8 cellular contexts compared by ENCODE assay signal in the genomic region with DNA sequence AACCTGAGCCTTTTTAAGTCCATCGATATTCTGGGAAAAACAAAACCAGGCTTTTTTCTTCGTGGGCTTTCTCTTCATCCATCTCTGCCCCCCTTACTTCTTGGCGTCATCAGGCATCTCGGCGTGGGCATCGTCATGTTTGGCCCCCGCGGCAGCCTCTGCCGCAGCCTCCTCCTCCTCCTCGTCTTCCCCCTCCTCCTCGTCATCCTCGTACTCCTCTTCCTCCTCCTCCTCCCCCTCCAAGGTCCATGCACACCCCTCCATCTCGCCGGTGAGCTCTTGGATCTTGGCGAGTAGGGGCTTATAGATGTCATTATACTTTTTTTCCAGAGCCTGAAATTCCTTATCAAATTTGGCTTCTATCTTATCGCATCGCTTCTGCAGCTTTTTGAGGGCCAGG. TPM values are rescaled to one million over a fixed set of nuclear protein-coding genes. Genes with fewer than 3 reads are reported as not detected.
A peak's percentile ranks its signal among the peaks of the same experiment; 100 is the strongest.
DNase-seq lines count a peak whose midpoint lies in the region; ATAC-seq and TF ChIP-seq lines count a peak whose summit lies in the region.

No MANE protein-coding gene starts in this region.

- H3K4me2 ChIP-seq in PC-3 (ENCODE audit: low read length) = no peak overlapping the region

- in situ Hi-C loops in G401 (cut with HindIII; ENCODE audit: low sequenced_read_pairs) (no loop called here), Panc1 (cut with HindIII; ENCODE audit: low pct_unique_long_range_greater_than_20kb, low sequenced_read_pairs) (no loop called here)

- TF ChIP-seq CTCF in Panc1 (IDR thresholded peaks at IDR 0.05) (no peak), right lobe of liver (IDR thresholded peaks at IDR 0.05) (no peak), PC-3 (conservative IDR thresholded peaks at IDR 0.05; ENCODE audit: low read depth, low read length) (no peak)

- no peak overlapping the region for H2AFZ ChIP-seq in PC-3 (ENCODE audit: low read length)

- H3K27me3 Mint-ChIP-seq in stimulated activated naive CD8-positive, alpha-beta T cell treated with anti-CD3 and anti-CD28 coated beads, Interleukin-15, amount 100 ng/mL, for 72 hours = no peaks in the 10 kb centered on the region

- H3K9me2 ChIP-seq in PC-3 (replicated peaks; ENCODE audit: low read length) = no peaks in the 10 kb centered on the region

- no peak for ATAC-seq in Panc1
- ATAC-seq in right lobe of liver = peak; percentile 15 to 32 (median 26)
- peak; percentile 50 for ATAC-seq in stimulated activated naive CD8-positive, alpha-beta T cell treated with anti-CD3 and anti-CD28 coated beads, Interleukin-15, amount 100 ng/mL, for 72 hours
- no peak for ATAC-seq in HG03280 (IDR thresholded peaks at IDR 0.05; ENCODE audit: unreplicated experiment)
- ATAC-seq in HG02938 (IDR thresholded peaks at IDR 0.05; ENCODE audit: unreplicated experiment) = no peak
- no peak for ATAC-seq in PC-3

- H3K4me3 ChIP-seq in Panc1 (ENCODE audit: low read depth in 2 of 2, low read length in 2 of 2) (peak overlapping the region; percentile 63 to 78), right lobe of liver (peak overlapping the region; percentile 50 to 66 (median 55)), PC-3 (ENCODE audit: low read length) (no peak overlapping the region)

- peaks cover 0 to 6% of the 10 kb centered on the region in 2 donors for H3K9me3 Mint-ChIP-seq in stimulated activated naive CD8-positive, alpha-beta T cell treated with anti-CD3 and anti-CD28 coated beads, Interleukin-15, amount 100 ng/mL, for 72 hours

- H3K27me3 ChIP-seq in Panc1 (ENCODE audit: control insufficient read depth, insufficient read depth, low read length) = no peaks in the 10 kb centered on the region; the same call in 1 of the 2 replicates
- H3K27me3 ChIP-seq in right lobe of liver = no peaks in the 10 kb centered on the region
- H3K27me3 ChIP-seq in PC-3 (ENCODE audit: low read length) = no peaks in the 10 kb centered on the region

- no peaks in the 10 kb centered on the region for H3K79me2 ChIP-seq in PC-3 (ENCODE audit: low read length)

- H3K27ac ChIP-seq in Panc1 (ENCODE audit: low read length) (no peak overlapping the region), caudate nucleus (ENCODE audit: low read depth, low read length) (peak overlapping the region; percentile 17), right lobe of liver (peak overlapping the region in 2 of 3 donors; percentile 30 to 64), PC-3 (ENCODE audit: low read length) (no peak overlapping the region)

- no peaks in the 10 kb centered on the region for H3K4me1 ChIP-seq in Panc1 (ENCODE audit: control insufficient read depth, insufficient read depth, low read length)
- H3K4me1 ChIP-seq in right lobe of liver = no peaks in the 10 kb centered on the region
- H3K4me1 ChIP-seq in PC-3 (ENCODE audit: insufficient read depth, low read length) = no peaks in the 10 kb centered on the region

- no peaks in the 10 kb centered on the region for H3K36me3 ChIP-seq in Panc1 (ENCODE audit: control insufficient read depth, insufficient read depth, low read length)
- no peaks in the 10 kb centered on the region for H3K36me3 ChIP-seq in right lobe of liver
- no peaks in the 10 kb centered on the region for H3K36me3 ChIP-seq in PC-3 (ENCODE audit: low read depth, low read length)

- TF ChIP-seq POLR2A in right lobe of liver (IDR thresholded peaks at IDR 0.05) = no peak

- DNase-seq in G401 (ENCODE audit: low spot score) (peak; percentile 69), Panc1 (ENCODE audit: low read depth, low spot score) (no peak), caudate nucleus (lab: John Stamatoyannopoulos, UW) (peak in 18 of 61 donors; percentile 2 to 76 (median 20)), right lobe of liver (no peak), PC-3 (no peak)
- DNase-seq in stimulated activated naive CD8-positive, alpha-beta T cell treated with anti-CD3 and anti-CD28 coated beads, Interleukin-15, amount 100 ng/mL, for 72 hours = no peak

- intact Hi-C loops in Panc1 (cut with micrococcal nuclease; ENCODE audit: unreplicated experiment) = no loop called here
- intact Hi-C loops in right lobe of liver (cut with DNase I) = no loop called here
- intact Hi-C loops in PC-3 (cut with micrococcal nuclease) = no loop called here

- WGBS in right lobe of liver (ENCODE audit: insufficient coverage, low coverage, low lambda C conversion rate, missing lambda C conversion rate) = 31% methylated on average over 17 of the region's 17 CpGs

- no peak overlapping the region for H3K9ac ChIP-seq in PC-3 (ENCODE audit: low read length)

- H4K20me1 ChIP-seq in PC-3 (ENCODE audit: low read length) = no peaks in the 10 kb centered on the region

- H3K9me3 ChIP-seq in Panc1 (ENCODE audit: control insufficient read depth, insufficient read depth, low read depth, low read length) (no peaks in the 10 kb centered on the region), right lobe of liver (no peaks in the 10 kb centered on the region), PC-3 (ENCODE audit: low read length) (no peaks in the 10 kb centered on the region)

- peak overlapping the region; percentile 81 to 91 for H3K4me3 Mint-ChIP-seq in stimulated activated naive CD8-positive, alpha-beta T cell treated with anti-CD3 and anti-CD28 coated beads, Interleukin-15, amount 100 ng/mL, for 72 hours

- POLR2A ChIA-PET in Panc1 (lab: Charles Lee) = no interaction called here
- POLR2A ChIA-PET in PC-3 (lab: Charles Lee; ENCODE audit: unreplicated experiment) = no interaction called here

- CTCF ChIA-PET in Panc1 (lab: Charles Lee) = no interaction called here
- CTCF ChIA-PET in PC-3 (lab: Charles Lee) = no interaction called here

- H3K4me1 Mint-ChIP-seq in stimulated activated naive CD8-positive, alpha-beta T cell treated with anti-CD3 and anti-CD28 coated beads, Interleukin-15, amount 100 ng/mL, for 72 hours = peaks cover 18% of the 10 kb centered on the region

- no peaks in the 10 kb centered on the region for H3F3A ChIP-seq in PC-3 (ENCODE audit: low read length, unreplicated experiment)

- BruUV-seq in Panc1 (replicated peaks; lab: Mats Ljungman, UMichigan) (no TSS peak), PC-3 (replicated peaks; lab: Mats Ljungman, UMichigan) (no TSS peak)

- peak overlapping the region; percentile 86 to 96 for H3K27ac Mint-ChIP-seq in stimulated activated naive CD8-positive, alpha-beta T cell treated with anti-CD3 and anti-CD28 coated beads, Interleukin-15, amount 100 ng/mL, for 72 hours

RNA-seq across cellular contexts. Expression of gene NAP1L5, which starts 0.5 kb away (rescaled TPM):
- total RNA-seq in G401 (2014; rRNA removed; shearing (Covaris generic)) = 5.4 and 6.3 TPM in 2 replicates
- total RNA-seq in Panc1 (2021; ENCODE audit: unreplicated experiment) (0.67 TPM), right lobe of liver (1 to 10 TPM; 1.8 to 5.7 (median 3.0) TPM), PC-3 (2014; rRNA removed) (not detected in 2 replicates)
- 1.0 TPM for polyA plus RNA-seq in Panc1 (2012; ENCODE audit: insufficient read length)

Comparison
In these comparisons a context has a peak if more than half of its experiments do, and no peak if none do; other contexts are left out.
1. ATAC-seq: peak in right lobe of liver (4 of 4) and stimulated activated naive CD8-positive, alpha-beta T cell treated with anti-CD3 and anti-CD28 coated beads, Interleukin-15, amount 100 ng/mL, for 72 hours (single experiment); none in Panc1 (single experiment), HG03280 (single experiment), HG02938 (single experiment) and PC-3 (single experiment).
2. H3K27ac ChIP-seq: peak in caudate nucleus (single experiment) and right lobe of liver (2 of 3); none in Panc1 (single experiment) and PC-3 (single experiment).